28 cellular contexts compared by ENCODE assay signal in the genomic region with DNA sequence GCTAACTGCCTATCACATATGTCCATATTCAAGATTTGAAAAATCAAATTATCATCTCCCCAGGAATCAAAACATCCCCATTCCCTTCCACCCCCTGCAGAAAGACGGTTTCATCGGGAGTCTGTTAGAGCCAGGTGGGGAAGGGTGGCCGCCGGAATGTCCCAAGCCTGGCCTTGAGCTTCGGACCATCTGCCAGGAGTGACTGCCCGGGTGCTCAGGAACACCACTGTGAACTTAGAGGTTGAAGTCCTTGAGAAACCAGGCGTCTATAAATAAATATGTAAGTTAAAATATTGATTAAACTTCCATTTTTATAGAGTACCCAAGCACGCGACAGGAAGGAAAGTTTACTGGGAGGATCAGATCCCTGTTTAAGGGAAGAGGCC.
"Had no signal": no experiment of that assay in that cellular context is flagged by ENCODE, and none has a peak within 500 bp of the region (broad histone marks: within the 10 kb centered on the region; RNA-seq: fewer than 3 reads in every experiment).

No MANE protein-coding gene starts in this region.

- DNase-seq: central memory CD4-positive, alpha-beta T cell; colonic mucosa; effector CD8-positive, alpha-beta T cell; endodermal cell; foreskin fibroblast; left cardiac atrium; left ventricle myocardium inferior; mucosa of descending colon; naive B cell; occipital lobe; retina; stimulated activated CD4-positive, alpha-beta T cell treated with anti-CD3 and anti-CD28 coated beads, Interleukin-4, amount 100 ng/mL, for 4 hours; stimulated activated naive CD8-positive, alpha-beta T cell treated with anti-CD3 and anti-CD28 coated beads, Interleukin-15, amount 100 ng/mL, for 72 hours; thyroid gland; trophoblast cell had no signal

- H3K4me1 Mint-ChIP-seq: memory B cell; mesothelial cell of epicardium; naive B cell; stimulated activated memory B cell treated with anti-CD40 and anti-IgM and Interleukin-4, amounts not matched to agents 10 μg/mL and 1 μg/mL and 100 μg/mL, for 72 hours; stimulated activated naive CD8-positive, alpha-beta T cell treated with anti-CD3 and anti-CD28 coated beads, Interleukin-15, amount 100 ng/mL, for 72 hours had no signal

- H3K4me3 ChIP-seq: colonic mucosa, gastrocnemius medialis, heart left ventricle, hepatocyte, left ventricle myocardium inferior, lung, mucosa of descending colon, ovary, sigmoid colon, thyroid gland had no signal

- H3K27me3 ChIP-seq: colonic mucosa, gastrocnemius medialis, heart left ventricle, hepatocyte, ovary, sigmoid colon, thyroid gland had no signal

- H3K36me3 ChIP-seq: colonic mucosa, gastrocnemius medialis, heart left ventricle, left ventricle myocardium inferior, ovary, sigmoid colon, thyroid gland had no signal

- H3K27ac Mint-ChIP-seq: dendritic cell treated with granulocyte-macrophage colony-stimulating factor and Interleukin-4, amounts not matched to agents 40 ng/mL and 50 ng/mL, for 4 days; endodermal cell; memory B cell; mesothelial cell of epicardium; natural killer cell treated with Interleukin-12 subunit alpha and Interleukin-12 subunit beta and Interleukin-15 and Interleukin-18, amount 100 ng/mL, for 72 hours; stimulated activated memory B cell treated with anti-CD40 and anti-IgM and Interleukin-4, amounts not matched to agents 10 μg/mL and 1 μg/mL and 100 μg/mL, for 72 hours; stimulated activated naive CD8-positive, alpha-beta T cell treated with anti-CD3 and anti-CD28 coated beads, Interleukin-15, amount 100 ng/mL, for 72 hours had no signal

- ATAC-seq: esophagus mucosa; gastrocnemius medialis; heart left ventricle; left cardiac atrium; mucosa of descending colon; natural killer cell treated with Interleukin-12 subunit alpha and Interleukin-12 subunit beta and Interleukin-15 and Interleukin-18, amount 100 ng/mL, for 72 hours; stimulated activated memory B cell treated with anti-CD40 and anti-IgM and Interleukin-4, amounts not matched to agents 10 μg/mL and 1 μg/mL and 100 μg/mL, for 72 hours; stimulated activated naive CD8-positive, alpha-beta T cell treated with anti-CD3 and anti-CD28 coated beads, Interleukin-15, amount 100 ng/mL, for 72 hours had no signal

- H3K4me1 ChIP-seq: colonic mucosa, sigmoid colon, thyroid gland had no signal

- H3K4me3 Mint-ChIP-seq: dendritic cell treated with granulocyte-macrophage colony-stimulating factor and Interleukin-4, amounts not matched to agents 40 ng/mL and 50 ng/mL, for 4 days; endodermal cell; memory B cell; mesothelial cell of epicardium; naive B cell; natural killer cell treated with Interleukin-12 subunit alpha and Interleukin-12 subunit beta and Interleukin-15 and Interleukin-18, amount 100 ng/mL, for 72 hours; stimulated activated memory B cell treated with anti-CD40 and anti-IgM and Interleukin-4, amounts not matched to agents 10 μg/mL and 1 μg/mL and 100 μg/mL, for 72 hours; stimulated activated naive CD8-positive, alpha-beta T cell treated with anti-CD3 and anti-CD28 coated beads, Interleukin-15, amount 100 ng/mL, for 72 hours had no signal

- H3K27ac ChIP-seq: colonic mucosa, epithelial cell of prostate, gastrocnemius medialis, heart left ventricle, hepatocyte, left ventricle myocardium inferior, ovary, sigmoid colon, thyroid gland had no signal

- H3K9me3 ChIP-seq: colonic mucosa, gastrocnemius medialis, mucosa of descending colon, ovary, sigmoid colon, thyroid gland had no signal

- H3K36me3 Mint-ChIP-seq: memory B cell; mesothelial cell of epicardium; natural killer cell treated with Interleukin-12 subunit alpha and Interleukin-12 subunit beta and Interleukin-15 and Interleukin-18, amount 100 ng/mL, for 72 hours; stimulated activated memory B cell treated with anti-CD40 and anti-IgM and Interleukin-4, amounts not matched to agents 10 μg/mL and 1 μg/mL and 100 μg/mL, for 72 hours had no signal
